Comparison of ENCODE assay signal across 14 cellular contexts in the genomic region with DNA sequence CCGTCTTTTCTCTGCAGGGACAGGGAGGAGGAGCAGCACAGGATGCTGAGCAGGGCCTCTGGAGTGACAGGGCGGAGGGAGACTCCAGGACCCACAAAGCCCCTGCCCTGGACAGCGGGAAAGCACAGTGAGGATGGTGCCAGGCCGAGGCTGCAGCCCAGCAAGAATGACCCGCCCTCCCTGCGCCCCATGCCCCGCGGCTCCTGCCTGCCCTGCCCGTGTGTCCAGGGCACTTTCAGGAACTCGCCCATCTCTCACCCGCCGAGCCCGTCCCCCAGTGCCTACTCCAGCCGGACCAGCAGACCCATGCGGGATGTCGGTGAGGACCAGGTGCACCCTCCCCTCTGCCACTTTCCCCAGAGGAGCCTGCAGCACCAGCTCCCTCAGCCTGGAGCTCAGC.
"Had no signal": no experiment of that assay in that cellular context is flagged by ENCODE, and none has a peak within 500 bp of the region (broad histone marks: within the 10 kb centered on the region; RNA-seq: fewer than 3 reads in every experiment).

No MANE protein-coding gene starts in this region.

- H3K9me3 Mint-ChIP-seq: activated CD4-positive, alpha-beta memory T cell treated with anti-CD3 and anti-CD28 coated beads for 36 hours; activated T-cell treated with anti-CD3 and anti-CD28 coated beads, Interleukin-2, amount 50 U/mL, for 72 hours; natural killer cell treated with Interleukin-12 subunit alpha and Interleukin-12 subunit beta and Interleukin-15 and Interleukin-18, amount 100 ng/mL, for 72 hours; T-helper 2 cell treated with Interferon-gamma antibody and Interleukin-4, amounts not matched to agents 5 μg/mL and 100 μg/mL, for 36 hours had no signal

- H3K4me3 Mint-ChIP-seq: activated CD4-positive, alpha-beta memory T cell treated with anti-CD3 and anti-CD28 coated beads for 36 hours; activated T-cell treated with anti-CD3 and anti-CD28 coated beads, Interleukin-2, amount 50 U/mL, for 72 hours; natural killer cell treated with Interleukin-12 subunit alpha and Interleukin-12 subunit beta and Interleukin-15 and Interleukin-18, amount 100 ng/mL, for 72 hours; T-helper 2 cell treated with Interferon-gamma antibody and Interleukin-4, amounts not matched to agents 5 μg/mL and 100 μg/mL, for 36 hours had no signal

- H3K36me3 ChIP-seq: gastroesophageal sphincter, thyroid gland had no signal

- H3K4me3 ChIP-seq: gastroesophageal sphincter, hepatocyte, thyroid gland had no signal

- H3K9me3 ChIP-seq: gastroesophageal sphincter, thyroid gland had no signal

- H3K27ac ChIP-seq: epithelial cell of prostate, gastroesophageal sphincter, hepatocyte, thyroid gland had no signal

- H3K36me3 Mint-ChIP-seq: natural killer cell treated with Interleukin-12 subunit alpha and Interleukin-12 subunit beta and Interleukin-15 and Interleukin-18, amount 100 ng/mL, for 72 hours had no signal

- H3K27me3 Mint-ChIP-seq: natural killer cell treated with Interleukin-12 subunit alpha and Interleukin-12 subunit beta and Interleukin-15 and Interleukin-18, amount 100 ng/mL, for 72 hours had no signal

- H3K27ac Mint-ChIP-seq: activated CD4-positive, alpha-beta memory T cell treated with anti-CD3 and anti-CD28 coated beads for 36 hours; activated T-cell treated with anti-CD3 and anti-CD28 coated beads, Interleukin-2, amount 50 U/mL, for 72 hours; natural killer cell treated with Interleukin-12 subunit alpha and Interleukin-12 subunit beta and Interleukin-15 and Interleukin-18, amount 100 ng/mL, for 72 hours had no signal

- H3K4me1 ChIP-seq: gastroesophageal sphincter, thyroid gland had no signal

- H3K27me3 ChIP-seq: hepatocyte, thyroid gland had no signal

- DNase-seq: activated CD4-positive, alpha-beta memory T cell treated with anti-CD3 and anti-CD28 coated beads for 36 hours; activated naive CD4-positive, alpha-beta T cell; activated T-cell treated with anti-CD3 and anti-CD28 coated beads, Interleukin-2, amount 50 U/mL, for 72 hours; caudate nucleus; effector memory CD4-positive, alpha-beta T cell; occipital lobe; stimulated activated CD4-positive, alpha-beta T cell treated with anti-CD3 and anti-CD28 coated beads, Interleukin-15, amount 100 ng/mL, for 24 hours; stimulated activated CD4-positive, alpha-beta T cell treated with anti-CD3 and anti-CD28 coated beads, Interleukin-4, amount 100 ng/mL, for 24 hours; thyroid gland had no signal
